In the genomic region with DNA sequence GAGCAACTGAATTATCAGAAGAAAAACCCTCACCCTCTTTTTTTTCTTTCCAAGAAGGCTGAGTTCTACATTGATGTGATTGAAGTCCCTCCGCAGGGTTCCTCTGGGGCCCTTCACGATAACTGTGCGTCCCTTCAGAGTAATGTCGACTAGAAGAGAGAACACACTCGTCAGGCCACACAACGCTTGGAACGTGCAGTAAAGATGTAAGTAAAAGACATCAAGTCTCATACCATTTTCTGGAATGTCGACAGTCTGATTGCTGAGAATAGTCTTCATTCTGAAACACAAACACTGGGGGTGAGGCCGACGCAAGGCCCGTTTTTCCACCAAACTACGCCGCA, we compare ENCODE assay signal across 10 cellular contexts. TPM values are rescaled to one million over a fixed set of nuclear protein-coding genes. Genes with fewer than 3 reads are reported as not detected.
A peak's percentile ranks its signal among the peaks of the same experiment; 100 is the strongest.
DNase-seq lines count a peak whose midpoint lies in the region; ATAC-seq, FAIRE-seq and TF ChIP-seq lines count a peak whose summit lies in the region.
"Not testable (repeated sequence)": the region's sequence is repeated elsewhere in the genome, so short reads cannot be mapped to it uniquely, and the experiment has no call there.
"Had no signal": no experiment of that assay in that cellular context is flagged by ENCODE, and none has a peak within 500 bp of the region (broad histone marks: within the 10 kb centered on the region; RNA-seq: fewer than 3 reads in every experiment).

No MANE protein-coding gene starts in this region.

- TF ChIP-seq EP300 in A549 (IDR thresholded peaks at IDR 0.05), result not testable (repeated sequence)

- H3K4me2 ChIP-seq in A549, result peak overlapping the region; percentile 94
- H3K4me2 ChIP-seq in Karpas-422 (ENCODE audit: low read depth, low read length, poor library complexity, severe bottlenecking), result peak overlapping the region; percentile 94

- H3K4me3 ChIP-seq in A549 (peak overlapping the region; percentile 82), Karpas-422 (ENCODE audit: low read length) (peak overlapping the region; percentile 95), bronchial epithelial cell (ENCODE audit: low read depth, low read length) (peak overlapping the region; percentile 90), mesodermal cell (ENCODE audit: extremely low read depth, insufficient read depth, low read length, poor library complexity, severe bottlenecking) (peak overlapping the region; percentile 85), skeletal muscle cell (ENCODE audit: low read depth, low read length) (peak overlapping the region; percentile 97)

- peak overlapping the region; percentile 93 for H3K4me3 Mint-ChIP-seq in activated CD4-positive, alpha-beta memory T cell treated with anti-CD3 and anti-CD28 coated beads for 36 hours
- peak overlapping the region; percentile 99 for H3K4me3 Mint-ChIP-seq in glutamatergic neuron (ENCODE audit: unreplicated experiment)

- H3K36me3 Mint-ChIP-seq in activated CD4-positive, alpha-beta memory T cell treated with anti-CD3 and anti-CD28 coated beads for 36 hours, result peaks cover 63% of the 10 kb centered on the region
- H3K36me3 Mint-ChIP-seq in glutamatergic neuron (ENCODE audit: unreplicated experiment), result not testable (repeated sequence)

- not testable (repeated sequence) for H3K9me3 ChIP-seq in A549; Karpas-422 (ENCODE audit: low read length); mesodermal cell (ENCODE audit: control insufficient read depth, low read length)

- intact Hi-C loops in activated CD4-positive, alpha-beta memory T cell treated with anti-CD3 and anti-CD28 coated beads for 36 hours (cut with micrococcal nuclease), result loop anchor here (2.0 to 5.0 kb wide), 6 partner anchors 105 to 744 kb away; partner anchors contain the start of genes PDS5A, SMIM14 and UBE2K

- not testable (repeated sequence) for H2AFZ ChIP-seq in Karpas-422 (ENCODE audit: low read length)

- POLR2A ChIA-PET in A549 (lab: Yijun Ruan, JAX), result interaction anchor here (0.6 to 3.1 kb wide), 7 partner anchors 9 to 275 kb away, joined by 4 to 16 read pairs (median 8); partner anchors contain the start of genes RFC1 and UGDH
- POLR2A ChIA-PET in activated CD4-positive, alpha-beta memory T cell treated with anti-CD3 and anti-CD28 coated beads for 36 hours (lab: Charles Lee), result interaction anchor here (0.5 to 4.4 kb wide), 9 partner anchors 10 to 240 kb away, joined by 3 to 17 read pairs (median 7); partner anchors contain the start of genes RFC1, SMIM14, UBE2K and UGDH

- CTCF ChIA-PET in A549 (lab: Yijun Ruan, JAX), result interaction anchor here (1.4 kb wide), 1 partner anchor 11 kb away, joined by 5 read pairs; no protein-coding TSS in a partner anchor
- CTCF ChIA-PET in activated CD4-positive, alpha-beta memory T cell treated with anti-CD3 and anti-CD28 coated beads for 36 hours (lab: Charles Lee), result interaction anchor here (1.1 to 4.2 kb wide), 2 partner anchors 11 to 105 kb away, joined by 3 to 27 read pairs; no protein-coding TSS in a partner anchor

- peaks cover 42% of the 10 kb centered on the region for H4K20me1 ChIP-seq in Karpas-422 (ENCODE audit: insufficient read depth, low read depth, low read length)

- H3K27me3 Mint-ChIP-seq in activated CD4-positive, alpha-beta memory T cell treated with anti-CD3 and anti-CD28 coated beads for 36 hours; glutamatergic neuron (ENCODE audit: unreplicated experiment): not testable (repeated sequence)

- H3K27ac ChIP-seq in A549 (peak overlapping the region; percentile 93 to 94), Karpas-422 (ENCODE audit: low read length) (peak overlapping the region; percentile 84), mesodermal cell (ENCODE audit: low read depth, low read length, severe bottlenecking) (peak overlapping the region; percentile 98)

- H3K9ac ChIP-seq in Karpas-422 (ENCODE audit: low read length), result peak overlapping the region; percentile 78

- peaks cover 38% of the 10 kb centered on the region for H3K4me1 ChIP-seq in A549
- H3K4me1 ChIP-seq in Karpas-422 (ENCODE audit: low read length), result peaks cover 35% of the 10 kb centered on the region
- H3K4me1 ChIP-seq in mesodermal cell (ENCODE audit: control insufficient read depth, insufficient read depth, low read length, poor library complexity, severe bottlenecking), result peaks cover 11% of the 10 kb centered on the region

- H3K9me2 ChIP-seq in Karpas-422 (replicated peaks; ENCODE audit: insufficient read depth, low read length), result not testable (repeated sequence)

- 1% methylated on average over 13 of the region's 13 CpGs for WGBS in A549 (ENCODE audit: missing lambda C conversion rate)
- WGBS in mesodermal cell (ENCODE audit: insufficient coverage in 2 of 2), 2 experiments, result 0% methylated on average over 5 to 9 of the region's 13 CpGs

- peaks cover 43% of the 10 kb centered on the region for H3K79me2 ChIP-seq in Karpas-422 (ENCODE audit: low read length)

- TF ChIP-seq CTCF in A549 (IDR thresholded peaks at IDR 0.05); bronchial epithelial cell (IDR thresholded peaks at IDR 0.05; ENCODE audit: insufficient read depth, low read length, severe bottlenecking); glutamatergic neuron (IDR thresholded peaks at IDR 0.05; ENCODE audit: partially characterized antibody, unreplicated experiment): not testable (repeated sequence)

- H3K27ac Mint-ChIP-seq in activated CD4-positive, alpha-beta memory T cell treated with anti-CD3 and anti-CD28 coated beads for 36 hours, result peak overlapping the region; percentile 97
- H3K27ac Mint-ChIP-seq in glutamatergic neuron (ENCODE audit: unreplicated experiment), result peak overlapping the region; percentile 100

- peaks cover 48% of the 10 kb centered on the region for H3K4me1 Mint-ChIP-seq in activated CD4-positive, alpha-beta memory T cell treated with anti-CD3 and anti-CD28 coated beads for 36 hours (ENCODE audit: low read depth)
- H3K4me1 Mint-ChIP-seq in glutamatergic neuron (ENCODE audit: low read depth, unreplicated experiment), result peaks cover 11% of the 10 kb centered on the region

- H3K36me3 ChIP-seq in Karpas-422 (ENCODE audit: insufficient read depth, low read length), result peaks cover 55% of the 10 kb centered on the region
- H3K36me3 ChIP-seq in bronchial epithelial cell (ENCODE audit: control insufficient read depth, insufficient read depth, low read length), result peaks cover 28% of the 10 kb centered on the region
- H3K36me3 ChIP-seq in mesodermal cell (ENCODE audit: control insufficient read depth, insufficient read depth, low read length), result peaks cover 57% of the 10 kb centered on the region

- not testable (repeated sequence) for TF ChIP-seq RAD21 in A549 (conservative IDR thresholded peaks at IDR 0.05 in 1 of 2, IDR thresholded peaks at IDR 0.05 in 1 of 2)

- FAIRE-seq in A549 (lab: Jason Lieb, UNC); bronchial epithelial cell (lab: Jason Lieb, UNC): not testable (repeated sequence)

- H3K27me3 ChIP-seq in Karpas-422 (ENCODE audit: low read length); bronchial epithelial cell (ENCODE audit: control insufficient read depth, insufficient read depth, low read length): not testable (repeated sequence)

- peak in 1 of 2 experiments; percentile 12; a peak in 3 of 6 replicates for ATAC-seq in A549
- peak; percentile 2 for ATAC-seq in GM19035 (IDR thresholded peaks at IDR 0.05; ENCODE audit: unreplicated experiment)

- DNase-seq in A549 (ENCODE audit: low read depth in 1 of 2, low spot score in 1 of 2); Karpas-422; activated CD4-positive, alpha-beta memory T cell treated with anti-CD3 and anti-CD28 coated beads for 36 hours; bronchial epithelial cell (ENCODE audit: low read depth); glutamatergic neuron; skeletal muscle cell (ENCODE audit: low read depth): not testable (repeated sequence)

- H3K9me3 Mint-ChIP-seq in activated CD4-positive, alpha-beta memory T cell treated with anti-CD3 and anti-CD28 coated beads for 36 hours; glutamatergic neuron (ENCODE audit: unreplicated experiment): not testable (repeated sequence)

- not testable (repeated sequence) for TF ChIP-seq POLR2A in A549 (IDR thresholded peaks at IDR 0.05; ENCODE audit: low read length)

RNA-seq across cellular contexts. Expression of gene RPL9, which starts 0.6 kb away (rescaled TPM):
- polyA plus RNA-seq in A549 (2011; rRNA removed) (897 and 1,263 TPM in 2 replicates), A549 (2017; fragmentation: RNase III; extraction: RNeasy Plus Mini Kit Qiagen cat#74134 plus additional on column Dnase treatment) (785 to 851 TPM (median 786 TPM) in 3 replicates)
- 450 and 468 TPM in 2 replicates for polyA plus RNA-seq in A549 (2012; cell fraction: cytosol; rRNA removed)
- polyA plus RNA-seq in A549 (2012; cell fraction: nucleus; rRNA removed), result 128 and 270 TPM in 2 replicates
- polyA minus RNA-seq in A549 (2011; rRNA and poly(A)+ RNA removed), result 64.6 and 84.5 TPM in 2 replicates
- 3,556 and 5,641 TPM in 2 replicates for total RNA-seq in Karpas-422 (2014; rRNA removed; shearing (Covaris generic); ENCODE audit: low replicate concordance)
- 1,000 to 10,000 TPM; 2,178 to 2,222 TPM for total RNA-seq in activated CD4-positive, alpha-beta memory T cell treated with anti-CD3 and anti-CD28 coated beads for 36 hours
- total RNA-seq in bronchial epithelial cell (3,557 and 6,069 TPM in 2 replicates), glutamatergic neuron (ENCODE audit: unreplicated experiment) (831 TPM)
- polyA plus RNA-seq in mesodermal cell (2013, experiment 1 of 2), result 2,018 TPM
- polyA plus RNA-seq in mesodermal cell (2013, experiment 2 of 2), result 1,902 TPM

RNA-seq across cellular contexts. Expression of gene LIAS, which starts 0.7 kb away (rescaled TPM):
- polyA plus RNA-seq in A549 (2011; rRNA removed) (16.0 and 22.3 TPM in 2 replicates), A549 (2017; fragmentation: RNase III; extraction: RNeasy Plus Mini Kit Qiagen cat#74134 plus additional on column Dnase treatment) (11.3 to 14.5 TPM (median 12.9 TPM) in 3 replicates)
- polyA plus RNA-seq in A549 (2012; cell fraction: cytosol; rRNA removed), result 7.5 and 8.6 TPM in 2 replicates
- 3.2 and 4.7 TPM in 2 replicates for polyA plus RNA-seq in A549 (2012; cell fraction: nucleus; rRNA removed)
- 4.0 and 4.7 TPM in 2 replicates for polyA minus RNA-seq in A549 (2011; rRNA and poly(A)+ RNA removed)
- 14.1 and 19.5 TPM in 2 replicates for total RNA-seq in Karpas-422 (2014; rRNA removed; shearing (Covaris generic); ENCODE audit: low replicate concordance)
- total RNA-seq in activated CD4-positive, alpha-beta memory T cell treated with anti-CD3 and anti-CD28 coated beads for 36 hours, result 10 to 100 TPM; 23.2 to 23.7 TPM
- total RNA-seq in bronchial epithelial cell (11.5 and 14.0 TPM in 2 replicates), glutamatergic neuron (ENCODE audit: unreplicated experiment) (9.4 TPM)
- polyA plus RNA-seq in mesodermal cell (2013, experiment 1 of 2), result 14.3 TPM
- polyA plus RNA-seq in mesodermal cell (2013, experiment 2 of 2), result 13.2 TPM

RNA-seq across cellular contexts. Expression of gene KLB, which starts 51.4 kb away (rescaled TPM):
- polyA plus RNA-seq in A549 (2011; rRNA removed), result 0.87 and 0.97 TPM in 2 replicates
- 0.17 and 0.26 TPM in 2 replicates for polyA plus RNA-seq in A549 (2012; cell fraction: cytosol; rRNA removed)
- polyA plus RNA-seq in A549 (2012; cell fraction: nucleus; rRNA removed), result 0.51 and 0.62 TPM in 2 replicates
- 0.49 to 0.57 TPM (median 0.51 TPM) in 3 replicates for polyA plus RNA-seq in A549 (2017; fragmentation: RNase III; extraction: RNeasy Plus Mini Kit Qiagen cat#74134 plus additional on column Dnase treatment)
- 0.45 and 0.49 TPM in 2 replicates for polyA minus RNA-seq in A549 (2011; rRNA and poly(A)+ RNA removed)
- not detected in 2 replicates for total RNA-seq in Karpas-422 (2014; rRNA removed; shearing (Covaris generic); ENCODE audit: low replicate concordance)
- total RNA-seq in activated CD4-positive, alpha-beta memory T cell treated with anti-CD3 and anti-CD28 coated beads for 36 hours, result not detected
- under 0.01 TPM in 2 replicates for total RNA-seq in bronchial epithelial cell
- not detected for total RNA-seq in glutamatergic neuron (ENCODE audit: unreplicated experiment)
- polyA plus RNA-seq in mesodermal cell (2013, experiment 1 of 2), result not detected
- polyA plus RNA-seq in mesodermal cell (2013, experiment 2 of 2), result not detected
- total RNA-seq: A172, SK-MEL-5 had no signal
